In genomic region chr14:91146661-91147060, GRCh38 we compare ENCODE assay signal across 23 cellular contexts. TPM values are rescaled to one million over a fixed set of nuclear protein-coding genes. Genes with fewer than 3 reads are reported as not detected.
A peak's percentile ranks its signal among the peaks of the same experiment; 100 is the strongest.
DNase-seq lines count a peak whose midpoint lies in the region; ATAC-seq and TF ChIP-seq lines count a peak whose summit lies in the region.
"Had no signal": no experiment of that assay in that cellular context is flagged by ENCODE, and none has a peak within 500 bp of the region (broad histone marks: within the 10 kb centered on the region; RNA-seq: fewer than 3 reads in every experiment).

No MANE protein-coding gene starts in this region.

- H3K4me3 ChIP-seq in right cardiac atrium (ENCODE audit: low read length) (no peak overlapping the region), gastrocnemius medialis (no peak overlapping the region), HAP-1 (no peak overlapping the region)
- H3K4me3 ChIP-seq: GM12878, GM23338, transverse colon had no signal

- H3K4me1 ChIP-seq in right cardiac atrium (ENCODE audit: control insufficient read depth, insufficient read depth, low read length) (peaks cover 9% of the 10 kb centered on the region), gastrocnemius medialis (peaks cover 20 to 39% of the 10 kb centered on the region in 2 donors), HAP-1 (peaks cover 4% of the 10 kb centered on the region)

- TF ChIP-seq POLR2A in gastrocnemius medialis (IDR thresholded peaks at IDR 0.05): no peak

- no peaks in the 10 kb centered on the region for H3K9me3 Mint-ChIP-seq in activated CD8-positive, alpha-beta memory T cell treated with anti-CD3 and anti-CD28 coated beads, Interleukin-2, amount 10 ng/mL, durations not matched to agents 7 days and 5 days (ENCODE audit: low read depth)
- H3K9me3 Mint-ChIP-seq: brain; CD4-positive, alpha-beta memory T cell; GM23338; HFFc6; naive thymus-derived CD4-positive, alpha-beta T cell; stimulated activated naive CD8-positive, alpha-beta T cell treated with anti-CD3 and anti-CD28 coated beads, Interleukin-15, Interleukin-2, amounts not matched to agents 100 ng/mL and 50 ng/mL, for 24 hours had no signal

- no peaks in the 10 kb centered on the region for H3K27me3 ChIP-seq in right cardiac atrium (ENCODE audit: control insufficient read depth, insufficient read depth)
- H3K27me3 ChIP-seq in gastrocnemius medialis: no peaks in the 10 kb centered on the region
- H3K27me3 ChIP-seq in HAP-1 (ENCODE audit: low read depth): no peaks in the 10 kb centered on the region
- H3K27me3 ChIP-seq: transverse colon had no signal

- H3K27me3 Mint-ChIP-seq in activated CD8-positive, alpha-beta memory T cell treated with anti-CD3 and anti-CD28 coated beads, Interleukin-2, amount 10 ng/mL, durations not matched to agents 7 days and 5 days: no peaks in the 10 kb centered on the region
- H3K27me3 Mint-ChIP-seq: CD4-positive, alpha-beta memory T cell; naive thymus-derived CD4-positive, alpha-beta T cell; stimulated activated naive CD8-positive, alpha-beta T cell treated with anti-CD3 and anti-CD28 coated beads, Interleukin-15, Interleukin-2, amounts not matched to agents 100 ng/mL and 50 ng/mL, for 24 hours had no signal

- 70% methylated on average over 5 of the region's 5 CpGs for WGBS in right cardiac atrium

- H3K4me3 Mint-ChIP-seq in activated CD8-positive, alpha-beta memory T cell treated with anti-CD3 and anti-CD28 coated beads, Interleukin-2, amount 10 ng/mL, durations not matched to agents 7 days and 5 days: no peak overlapping the region
- H3K4me3 Mint-ChIP-seq: brain; CD4-positive, alpha-beta memory T cell; GM23338; HFFc6; naive thymus-derived CD4-positive, alpha-beta T cell; stimulated activated naive CD8-positive, alpha-beta T cell treated with anti-CD3 and anti-CD28 coated beads, Interleukin-15, Interleukin-2, amounts not matched to agents 100 ng/mL and 50 ng/mL, for 24 hours had no signal

- H3K36me3 ChIP-seq in gastrocnemius medialis (peaks cover 0 to 9% of the 10 kb centered on the region in 2 donors), HAP-1 (replicated peaks) (peaks cover 11% of the 10 kb centered on the region; the same call in 1 of the 2 replicates)

- CTCF ChIA-PET in activated CD8-positive, alpha-beta memory T cell treated with anti-CD3 and anti-CD28 coated beads, Interleukin-2, amount 10 ng/mL, durations not matched to agents 7 days and 5 days (lab: Charles Lee): interaction anchor here (1.3 kb wide), 1 partner anchor 8 kb away, joined by 4 read pairs; no protein-coding TSS in a partner anchor

- H3K9me3 ChIP-seq in right cardiac atrium (ENCODE audit: control insufficient read depth, low read length) (no peaks in the 10 kb centered on the region), gastrocnemius medialis (no peaks in the 10 kb centered on the region), HAP-1 (no peaks in the 10 kb centered on the region)
- H3K9me3 ChIP-seq: transverse colon had no signal

- in situ Hi-C loops in gastrocnemius medialis (cut with MboI; ENCODE audit: low sequenced_read_pairs in 4 of 4) (no loop called here), HAP-1 (cut with MboI; ENCODE audit: low sequenced_read_pairs) (no loop called here)

- TF ChIP-seq CTCF in gastrocnemius medialis (IDR thresholded peaks at IDR 0.05 in 4 of 5, conservative IDR thresholded peaks at IDR 0.05 in 1 of 5): no peak

- peak overlapping the region; percentile 59 for H3K27ac Mint-ChIP-seq in activated CD8-positive, alpha-beta memory T cell treated with anti-CD3 and anti-CD28 coated beads, Interleukin-2, amount 10 ng/mL, durations not matched to agents 7 days and 5 days
- H3K27ac Mint-ChIP-seq: GM23338; HFFc6; stimulated activated naive CD8-positive, alpha-beta T cell treated with anti-CD3 and anti-CD28 coated beads, Interleukin-15, Interleukin-2, amounts not matched to agents 100 ng/mL and 50 ng/mL, for 24 hours had no signal

- no peak for ATAC-seq in activated CD8-positive, alpha-beta memory T cell treated with anti-CD3 and anti-CD28 coated beads, Interleukin-2, amount 10 ng/mL, durations not matched to agents 7 days and 5 days
- ATAC-seq in right cardiac atrium (peak; percentile 29 to 34), gastrocnemius medialis (no peak), HG03442 (IDR thresholded peaks at IDR 0.05; ENCODE audit: unreplicated experiment) (no peak), HG03460 (IDR thresholded peaks at IDR 0.05; ENCODE audit: unreplicated experiment) (no peak)
- ATAC-seq: GM12878; GM23338; left colon; naive thymus-derived CD4-positive, alpha-beta T cell had no signal

- peaks cover 66% of the 10 kb centered on the region for H3K36me3 Mint-ChIP-seq in activated CD8-positive, alpha-beta memory T cell treated with anti-CD3 and anti-CD28 coated beads, Interleukin-2, amount 10 ng/mL, durations not matched to agents 7 days and 5 days

- H3K27ac ChIP-seq in cingulate gyrus (ENCODE audit: low read depth, low read length) (peak overlapping the region; percentile 76), right cardiac atrium (ENCODE audit: low read length) (no peak overlapping the region), gastrocnemius medialis (peak overlapping the region; percentile 29 to 94 (median 82))

- peaks cover 55% of the 10 kb centered on the region for H3K4me1 Mint-ChIP-seq in activated CD8-positive, alpha-beta memory T cell treated with anti-CD3 and anti-CD28 coated beads, Interleukin-2, amount 10 ng/mL, durations not matched to agents 7 days and 5 days

- no peak for DNase-seq in activated CD8-positive, alpha-beta memory T cell treated with anti-CD3 and anti-CD28 coated beads, Interleukin-2, amount 10 ng/mL, durations not matched to agents 7 days and 5 days
- no peak for DNase-seq in activated CD8-positive, alpha-beta memory T cell treated with anti-CD3 and anti-CD28 coated beads, Interleukin-2, amount 50 U/mL, for 48 hours
- peak in 1 of 3 donors; percentile 55 for DNase-seq in right cardiac atrium
- no peak for DNase-seq in gastrocnemius medialis
- DNase-seq in HAP-1 (ENCODE audit: low spot score in 2 of 2): no peak
- DNase-seq: activated CD4-positive, alpha-beta T cell treated with anti-CD3 and anti-CD28 coated beads, Interleukin-2, amount 50 U/mL, for 48 hours; activated gamma-delta T cell treated with Interleukin-2 at 50 U/mL for 16 hours; CD4-positive, alpha-beta memory T cell; effector CD4-positive, alpha-beta T cell; HFFc6; left colon; naive thymus-derived CD4-positive, alpha-beta T cell; NCI-H1048; NCI-H187; NCI-H526; transverse colon had no signal

- intact Hi-C loops in right cardiac atrium (cut with DNase I) (no loop called here), gastrocnemius medialis (cut with DNase I; ENCODE audit: low total_unique reads) (loop anchor here (5.0 kb wide), 1 partner anchor 54 kb away; no protein-coding TSS in a partner anchor)

RNA-seq across cellular contexts. Expression of gene DGLUCY, which starts 32.8 kb away (rescaled TPM):
- 100 to 1,000 TPM; 113 to 176 TPM for total RNA-seq in activated CD8-positive, alpha-beta memory T cell treated with anti-CD3 and anti-CD28 coated beads, Interleukin-2, amount 10 ng/mL, durations not matched to agents 7 days and 5 days
- total RNA-seq in right cardiac atrium: 100 to 1,000 TPM; 145 to 208 (median 179) TPM
- 112 TPM for polyA plus RNA-seq in right cardiac atrium
- 10 to 100 TPM; 29.3 to 93.7 (median 67.8) TPM for total RNA-seq in gastrocnemius medialis

Comparison
In these comparisons a context has a peak if more than half of its experiments do, and no peak if none do; other contexts are left out.
1. ATAC-seq: peak in right cardiac atrium (2 of 2); none in activated CD8-positive, alpha-beta memory T cell treated with anti-CD3 and anti-CD28 coated beads, Interleukin-2, amount 10 ng/mL, durations not matched to agents 7 days and 5 days (single experiment), gastrocnemius medialis (0 of 2), HG03442 (single experiment) and HG03460 (single experiment).